In genomic region chr7:139908792-139909191, GRCh38 we compare ENCODE assay signal across 29 cellular contexts.
"Had no signal": no experiment of that assay in that cellular context is flagged by ENCODE, and none has a peak within 500 bp of the region (broad histone marks: within the 10 kb centered on the region; RNA-seq: fewer than 3 reads in every experiment).

No MANE protein-coding gene starts in this region.

- ATAC-seq: body of pancreas, gastrocnemius medialis, sciatic nerve, WTC11 had no signal

- H3K36me3 Mint-ChIP-seq: WTC11 had no signal

- H3K9me3 ChIP-seq: adrenal gland, colonic mucosa, gastrocnemius medialis, ovary had no signal

- H3K9me3 Mint-ChIP-seq: activated naive CD4-positive, alpha-beta T cell treated with anti-CD3 and anti-CD28 coated beads for 36 hours had no signal

- H3K4me1 ChIP-seq: adrenal gland, body of pancreas, colonic mucosa, left ventricle myocardium inferior had no signal

- DNase-seq: activated CD4-positive, alpha-beta T cell treated with anti-CD3 and anti-CD28 coated beads, Interleukin-2, amount 50 U/mL, for 4 hours; activated CD8-positive, alpha-beta memory T cell treated with anti-CD3 and anti-CD28 coated beads for 24 hours; activated effector memory CD4-positive, alpha-beta T cell treated with Interleukin-2 at 50 U/mL for 16 hours; activated naive CD4-positive, alpha-beta T cell treated with anti-CD3 and anti-CD28 coated beads for 36 hours; activated naive CD8-positive, alpha-beta T cell treated with anti-CD3 and anti-CD28 coated beads for 36 hours; adrenal gland; aorta; body of pancreas; cerebellar nuclear complex; colonic mucosa; effector CD8-positive, alpha-beta T cell; gastrocnemius medialis; glutamatergic neuron; islet precursor cell; left ventricle myocardium inferior; mesendoderm; ovary; retina; stimulated activated CD4-positive, alpha-beta T cell treated with anti-CD3 and anti-CD28 coated beads, Interleukin-12 subunit alpha, Interleukin-12 subunit beta, amount 100 ng/mL, for 4 hours; stimulated activated CD4-positive, alpha-beta T cell treated with anti-CD3 and anti-CD28 coated beads, Interleukin-4, amount 100 ng/mL, for 1 hour; trophoblast cell had no signal

- H3K27me3 Mint-ChIP-seq: activated naive CD8-positive, alpha-beta T cell treated with anti-CD3 and anti-CD28 coated beads for 36 hours; progenitor cell of endocrine pancreas had no signal

- H3K27ac Mint-ChIP-seq: activated naive CD4-positive, alpha-beta T cell treated with anti-CD3 and anti-CD28 coated beads for 36 hours; activated naive CD8-positive, alpha-beta T cell treated with anti-CD3 and anti-CD28 coated beads for 36 hours; nephron; progenitor cell of endocrine pancreas; stimulated activated naive CD8-positive, alpha-beta T cell treated with anti-CD3 and anti-CD28 coated beads, Interleukin-15, Interleukin-2, amounts not matched to agents 100 ng/mL and 50 ng/mL, for 24 hours; WTC11 had no signal

- H3K4me1 Mint-ChIP-seq: WTC11 had no signal

- H3K27ac ChIP-seq: adrenal gland, body of pancreas, colonic mucosa, gastrocnemius medialis, left ventricle myocardium inferior, ovary, skin epidermis, thoracic aorta had no signal

- H3K4me3 Mint-ChIP-seq: activated naive CD4-positive, alpha-beta T cell treated with anti-CD3 and anti-CD28 coated beads for 36 hours; activated naive CD8-positive, alpha-beta T cell treated with anti-CD3 and anti-CD28 coated beads for 36 hours; nephron; stimulated activated naive CD8-positive, alpha-beta T cell treated with anti-CD3 and anti-CD28 coated beads, Interleukin-15, Interleukin-2, amounts not matched to agents 100 ng/mL and 50 ng/mL, for 24 hours; WTC11 had no signal

- H3K36me3 ChIP-seq: adrenal gland, colonic mucosa, gastrocnemius medialis, left ventricle myocardium inferior, ovary, thoracic aorta had no signal

- H3K4me3 ChIP-seq: adrenal gland, body of pancreas, colonic mucosa, gastrocnemius medialis, left ventricle myocardium inferior, lung, ovary, skin epidermis, thoracic aorta had no signal

- H3K27me3 ChIP-seq: adrenal gland, body of pancreas, colonic mucosa, gastrocnemius medialis, ovary had no signal
